In genomic region chr7:75981450-75982305, GRCh38 we compare ENCODE assay signal across 18 cellular contexts. TPM values are rescaled to one million over a fixed set of nuclear protein-coding genes. Genes with fewer than 3 reads are reported as not detected.
DNase-seq lines count a peak whose midpoint lies in the region; ATAC-seq, FAIRE-seq and TF ChIP-seq lines count a peak whose summit lies in the region.
"Had no signal": no experiment of that assay in that cellular context is flagged by ENCODE, and none has a peak within 500 bp of the region (broad histone marks: within the 10 kb centered on the region; RNA-seq: fewer than 3 reads in every experiment).

No MANE protein-coding gene starts in this region.

- H4K5ac ChIP-seq in IMR-90 (ENCODE audit: low read depth, low read length) (no peak overlapping the region), H1 (ENCODE audit: insufficient read length, low read depth, low read length) (no peak overlapping the region), mesendoderm (ENCODE audit: low read length) (no peak overlapping the region)

- no peak overlapping the region for H3K9ac ChIP-seq in IMR-90 (ENCODE audit: low read depth, low read length)
- H3K9ac ChIP-seq in H1 (replicated peaks in 1 of 4; ENCODE audit: extremely low read depth in 1 of 4, low read depth in 3 of 4, low read length in 3 of 4): no peak overlapping the region; a peak in 1 of 7 replicates
- H3K9ac ChIP-seq in endodermal cell (ENCODE audit: extremely low read depth, low read length, poor library complexity, severe bottlenecking): no peak overlapping the region
- H3K9ac ChIP-seq in mesendoderm (ENCODE audit: low read length): no peak overlapping the region
- no peak overlapping the region for H3K9ac ChIP-seq in GM23248

- no peak overlapping the region for H2BK20ac ChIP-seq in IMR-90 (ENCODE audit: low read depth, low read length)
- H2BK20ac ChIP-seq in H1 (ENCODE audit: low read length): no peak overlapping the region

- intact Hi-C loops in Caco-2 (cut with micrococcal nuclease; ENCODE audit: unreplicated experiment): no loop called here
- intact Hi-C loops in IMR-90 (cut with micrococcal nuclease): no loop called here
- intact Hi-C loops in posterior vena cava (cut with DNase I): no loop called here

- H3K4me1 Mint-ChIP-seq in Caco-2 (ENCODE audit: low read depth, unreplicated experiment): no peaks in the 10 kb centered on the region
- H3K4me1 Mint-ChIP-seq in endodermal cell: no peaks in the 10 kb centered on the region
- H3K4me1 Mint-ChIP-seq: CD4-positive, CD25-positive, alpha-beta regulatory T cell; GM23338 had no signal

- no TSS peak for BruUV-seq in Caco-2 (replicated peaks; lab: Mats Ljungman, UMichigan)
- no TSS peak for BruUV-seq in IMR-90 (replicated peaks; lab: Mats Ljungman, UMichigan)

- no peaks in the 10 kb centered on the region for H3F3A ChIP-seq in GM23248 (ENCODE audit: insufficient read depth)

- no peak for TF ChIP-seq EP300 in H1 (IDR thresholded peaks at IDR 0.05; ENCODE audit: borderline replicate concordance in 1 of 2, low read depth in 2 of 2, low read length in 2 of 2)

- H3K23ac ChIP-seq in IMR-90 (ENCODE audit: low read depth, low read length) (no peak overlapping the region), H1 (ENCODE audit: insufficient read length) (no peak overlapping the region), mesendoderm (ENCODE audit: low read length) (no peak overlapping the region)

- H3K9me3 Mint-ChIP-seq in Caco-2 (ENCODE audit: unreplicated experiment) (no peaks in the 10 kb centered on the region), endodermal cell (no peaks in the 10 kb centered on the region)
- H3K9me3 Mint-ChIP-seq: CD4-positive, CD25-positive, alpha-beta regulatory T cell; GM23338 had no signal

- H3K56ac ChIP-seq in IMR-90 (ENCODE audit: extremely low read depth, insufficient read depth, low read length) (no peak overlapping the region), H1 (replicated peaks; ENCODE audit: insufficient read length, low read depth, low read length) (peak overlapping the region; percentile 25), mesendoderm (ENCODE audit: low read length) (no peak overlapping the region)

- 91% methylated on average over 24 of the region's 38 CpGs; no CpG with 5 or more reads in 1 of the 2 experiments for WGBS in IMR-90 (ENCODE audit: extremely low coverage in 2 of 2, insufficient read length in 1 of 2), 2 experiments
- 88% methylated on average over 34 of the region's 38 CpGs; no CpG with 5 or more reads in 1 of the 2 experiments for WGBS in H1 (ENCODE audit: extremely low coverage in 1 of 2, insufficient coverage in 1 of 2, insufficient read length in 1 of 2, insufficient replicate concordance in 2 of 2, low coverage in 1 of 2, low lambda C conversion rate in 2 of 2, missing lambda C conversion rate in 1 of 2), 2 experiments
- 90% methylated on average over 26 to 38 of the region's 38 CpGs for WGBS in endodermal cell (ENCODE audit: insufficient coverage in 1 of 2, insufficient read length in 1 of 2), 2 experiments
- no CpG with 5 or more reads among the region's 38 CpGs for WGBS in mesendoderm (ENCODE audit: extremely low coverage, insufficient coverage, low lambda C conversion rate)
- WGBS in GM23248 (ENCODE audit: low coverage in 1 of 2, low lambda C conversion rate in 2 of 2, missing lambda C conversion rate in 2 of 2), 2 experiments: 85% methylated on average over 36 to 38 of the region's 38 CpGs

- no peak for TF ChIP-seq RAD21 in IMR-90 (IDR thresholded peaks at IDR 0.05; ENCODE audit: low read length)
- TF ChIP-seq RAD21 in H1 (IDR thresholded peaks at IDR 0.05 in 1 of 2, conservative IDR thresholded peaks at IDR 0.05 in 1 of 2; ENCODE audit: low read depth in 2 of 2, low read length in 2 of 2): no peak

- no peak overlapping the region for H2BK15ac ChIP-seq in IMR-90 (ENCODE audit: low read depth, low read length)
- H2BK15ac ChIP-seq in H1 (ENCODE audit: low read length): no peak overlapping the region
- no peak overlapping the region for H2BK15ac ChIP-seq in mesendoderm (replicated peaks; ENCODE audit: low read depth)

- no peak overlapping the region for H2BK12ac ChIP-seq in H1 (ENCODE audit: low read depth, low read length)

- no peaks in the 10 kb centered on the region for H3K9me1 ChIP-seq in IMR-90 (ENCODE audit: insufficient read depth, low read length)

- H4K8ac ChIP-seq in IMR-90 (ENCODE audit: low read depth in 2 of 2, low read length in 2 of 2) (no peak overlapping the region), H1 (ENCODE audit: extremely low read depth, insufficient read depth, low read length) (no peak overlapping the region), mesendoderm (ENCODE audit: low read depth, low read length) (no peak overlapping the region)

- POLR2A ChIA-PET in Caco-2 (lab: Charles Lee) (no interaction called here), IMR-90 (lab: Charles Lee; ENCODE audit: unreplicated experiment) (no interaction called here), H1 (lab: Charles Lee; ENCODE audit: partially characterized antibody) (interaction anchor here (0.5 to 1.5 kb wide), 3 partner anchors 8 to 180 kb away, joined by 3 read pairs; no protein-coding TSS in a partner anchor)

- no peak overlapping the region for H3K27ac Mint-ChIP-seq in Caco-2 (ENCODE audit: unreplicated experiment)
- no peak overlapping the region for H3K27ac Mint-ChIP-seq in endodermal cell
- H3K27ac Mint-ChIP-seq: CD4-positive, CD25-positive, alpha-beta regulatory T cell; GM23338 had no signal

- H3K23me2 ChIP-seq in H1 (ENCODE audit: low read depth, low read length): no peaks in the 10 kb centered on the region

- H3K79me2 ChIP-seq in H1 (ENCODE audit: control insufficient read depth in 1 of 2, insufficient read depth in 2 of 2, low read length in 2 of 2) (no peaks in the 10 kb centered on the region), mesendoderm (ENCODE audit: control insufficient read depth, insufficient read depth, low read length) (no peaks in the 10 kb centered on the region), GM23248 (ENCODE audit: insufficient read depth) (no peaks in the 10 kb centered on the region)

- H3K4me1 ChIP-seq in Caco-2 (0 out of 2 replicates have a peak, but pooled peaks cover 5% of the 10 kb centered on the region), IMR-90 (ENCODE audit: control insufficient read depth, insufficient read depth, low read length) (no peaks in the 10 kb centered on the region), H1 (replicated peaks in 1 of 4; ENCODE audit: control insufficient read depth in 3 of 4, insufficient read depth in 4 of 4, low read length in 3 of 4) (no peaks in the 10 kb centered on the region), endodermal cell (ENCODE audit: control insufficient read depth, insufficient read depth, low read length) (no peaks in the 10 kb centered on the region), mesendoderm (ENCODE audit: control insufficient read depth, low read depth, low read length) (no peaks in the 10 kb centered on the region), GM23248 (ENCODE audit: insufficient read depth) (no peaks in the 10 kb centered on the region)

- no peak for TF ChIP-seq POLR2A in IMR-90 (IDR thresholded peaks at IDR 0.05; ENCODE audit: low read depth, low read length)
- no peak for TF ChIP-seq POLR2A in H1 (IDR thresholded peaks at IDR 0.05; ENCODE audit: control extremely low read depth in 1 of 2, low read depth in 2 of 2, low read length in 2 of 2)

- H3K36me3 ChIP-seq in Caco-2 (ENCODE audit: control insufficient read depth, insufficient read depth, low read length): peaks cover 2% of the 10 kb centered on the region
- H3K36me3 ChIP-seq in IMR-90 (ENCODE audit: control insufficient read depth, insufficient read depth, low read length): peaks cover 64% of the 10 kb centered on the region
- H3K36me3 ChIP-seq in H1 (ENCODE audit: control insufficient read depth in 2 of 4, insufficient read depth in 4 of 4, low read length in 3 of 4): peaks cover 9 to 63% (median 33%) of the 10 kb centered on the region in 4 experiments
- peaks cover 9% of the 10 kb centered on the region for H3K36me3 ChIP-seq in endodermal cell (ENCODE audit: control insufficient read depth, insufficient read depth, low read length)
- peaks cover 8% of the 10 kb centered on the region for H3K36me3 ChIP-seq in mesendoderm (ENCODE audit: control insufficient read depth, insufficient read depth, low read length)
- H3K36me3 ChIP-seq in GM23248 (ENCODE audit: low read depth): no peaks in the 10 kb centered on the region
- H3K36me3 ChIP-seq: MG63 had no signal

- CTCF ChIA-PET in Caco-2 (lab: Charles Lee): no interaction called here
- CTCF ChIA-PET in IMR-90 (lab: Yijun Ruan, JAX): no interaction called here
- CTCF ChIA-PET in H1 (lab: Charles Lee; ENCODE audit: partially characterized antibody): interaction anchor here (0.9 to 1.6 kb wide), 3 partner anchors 9 to 115 kb away, joined by 3 to 7 read pairs (median 5); no protein-coding TSS in a partner anchor

- H3K27me3 Mint-ChIP-seq in Caco-2 (ENCODE audit: insufficient read depth, unreplicated experiment) (no peaks in the 10 kb centered on the region), endodermal cell (ENCODE audit: insufficient read depth) (no peaks in the 10 kb centered on the region)
- H3K27me3 Mint-ChIP-seq: CD4-positive, CD25-positive, alpha-beta regulatory T cell had no signal

- ATAC-seq in IMR-90 (ENCODE audit: low read depth): no peak
- ATAC-seq: GM23338 had no signal

- H3K4ac ChIP-seq in IMR-90 (ENCODE audit: low read depth, low read length): no peak overlapping the region
- H3K4ac ChIP-seq in H1 (replicated peaks; ENCODE audit: insufficient read length, low read depth, low read length): no peak overlapping the region
- H3K4ac ChIP-seq in mesendoderm (ENCODE audit: low read depth, low read length): no peak overlapping the region

- no peaks in the 10 kb centered on the region for H3K9me2 ChIP-seq in GM23248 (ENCODE audit: insufficient read depth)

- H3K4me2 ChIP-seq in IMR-90 (ENCODE audit: low read depth, low read length) (no peak overlapping the region), H1 (ENCODE audit: insufficient read depth in 1 of 2, low read depth in 2 of 2, low read length in 2 of 2) (no peak overlapping the region), mesendoderm (ENCODE audit: low read length) (no peak overlapping the region), GM23248 (ENCODE audit: unreplicated experiment) (no peak overlapping the region)
- H3K4me2 ChIP-seq: GM23338 had no signal

- no peak overlapping the region for H3K18ac ChIP-seq in IMR-90 (ENCODE audit: low read depth, low read length)
- no peak overlapping the region for H3K18ac ChIP-seq in H1 (ENCODE audit: extremely low read depth, low read length)
- no peak overlapping the region for H3K18ac ChIP-seq in mesendoderm (ENCODE audit: low read length)

- H3K14ac ChIP-seq in IMR-90 (replicated peaks; ENCODE audit: low read depth, low read length) (no peak overlapping the region), H1 (ENCODE audit: insufficient read length) (no peak overlapping the region)

- no peak for FAIRE-seq in H1 (lab: Jason Lieb, UNC)

- H2AFZ ChIP-seq in IMR-90 (replicated peaks; ENCODE audit: low read length, poor library complexity) (no peak overlapping the region), H1 (ENCODE audit: low read length) (no peak overlapping the region), GM23248 (no peak overlapping the region)
- H2AFZ ChIP-seq: GM23338 had no signal

- DNase-seq in Caco-2 (no peak), IMR-90 (no peak), H1 (ENCODE audit: low read depth in 1 of 2, low spot score in 2 of 2) (no peak), posterior vena cava (ENCODE audit: low spot score) (peak; percentile 75), endodermal cell (no peak), mesendoderm (no peak), GM23248 (no peak)
- DNase-seq: ACHN; CD4-positive, CD25-positive, alpha-beta regulatory T cell; GF-D8; MG63; NCI-H1105; NCI-H187; NCI-H2171; NCI-H446 treated with DMSO at 0.1 percent for 48 hours; NCI-H774; SHP77 had no signal

- peak overlapping the region; percentile 78 for H2AK9ac ChIP-seq in IMR-90 (replicated peaks; ENCODE audit: low read depth, low read length, poor library complexity)

- H3K4me3 Mint-ChIP-seq in Caco-2 (ENCODE audit: unreplicated experiment) (peak overlapping the region; percentile 11), endodermal cell (no peak overlapping the region)
- H3K4me3 Mint-ChIP-seq: CD4-positive, CD25-positive, alpha-beta regulatory T cell; GM23338 had no signal

- no peaks in the 10 kb centered on the region; the same call in 1 of the 2 replicates for H4K20me1 ChIP-seq in IMR-90 (ENCODE audit: insufficient read depth, low read length)
- H4K20me1 ChIP-seq in H1 (replicated peaks in 1 of 2; ENCODE audit: control insufficient read depth in 1 of 2, insufficient read depth in 2 of 2, low read length in 2 of 2): peaks cover 0 to 9% of the 10 kb centered on the region in 2 experiments
- no peaks in the 10 kb centered on the region for H4K20me1 ChIP-seq in GM23248 (ENCODE audit: insufficient read depth)

- no peak overlapping the region for H2BK5ac ChIP-seq in IMR-90 (ENCODE audit: low read depth, low read length, poor library complexity, severe bottlenecking)
- no peak overlapping the region for H2BK5ac ChIP-seq in H1 (ENCODE audit: low read depth, low read length)
- no peak overlapping the region for H2BK5ac ChIP-seq in mesendoderm (ENCODE audit: low read length)

- H3K27me3 ChIP-seq in Caco-2 (replicated peaks; ENCODE audit: control insufficient read depth, insufficient read depth, low read length) (no peaks in the 10 kb centered on the region), IMR-90 (ENCODE audit: control insufficient read depth, insufficient read depth, low read length) (no peaks in the 10 kb centered on the region), H1 (replicated peaks in 1 of 4; ENCODE audit: control insufficient read depth in 3 of 4, extremely low read depth in 1 of 4, insufficient read depth in 3 of 4, low read length in 3 of 4) (no peaks in the 10 kb centered on the region), endodermal cell (ENCODE audit: control insufficient read depth, insufficient read depth, low read length, poor library complexity, severe bottlenecking) (no peaks in the 10 kb centered on the region), mesendoderm (ENCODE audit: insufficient read depth, low read length, poor library complexity) (no peaks in the 10 kb centered on the region), GM23248 (replicated peaks; ENCODE audit: insufficient read depth) (no peaks in the 10 kb centered on the region)
- H3K27me3 ChIP-seq: MG63 had no signal

- no peak for TF ChIP-seq CTCF in Caco-2 (IDR thresholded peaks at IDR 0.05; ENCODE audit: insufficient read depth in 1 of 2, low read depth in 1 of 2, low read length in 1 of 2, severe bottlenecking in 1 of 2, unreplicated experiment in 1 of 2)
- TF ChIP-seq CTCF in IMR-90 (conservative IDR thresholded peaks at IDR 0.05; ENCODE audit: low read depth, low read length): no peak
- no peak for TF ChIP-seq CTCF in H1 (IDR thresholded peaks at IDR 0.05; ENCODE audit: control extremely low read depth in 1 of 3, insufficient read depth in 1 of 3, low read depth in 1 of 3, low read length in 3 of 3)
- no peak for TF ChIP-seq CTCF in endodermal cell (conservative IDR thresholded peaks at IDR 0.05)

- H2AK5ac ChIP-seq in IMR-90 (ENCODE audit: low read depth, low read length) (no peak overlapping the region), H1 (ENCODE audit: low read depth, low read length) (no peak overlapping the region), mesendoderm (ENCODE audit: low read length) (no peak overlapping the region)

- in situ Hi-C loops in IMR-90 (cut with MboI; ENCODE audit: low sequenced_read_pairs): no loop called here
- in situ Hi-C loops in GM23248 (cut with MboI): no loop called here

- H3K27ac ChIP-seq in IMR-90 (ENCODE audit: insufficient read depth, low read length): no peak overlapping the region
- no peak overlapping the region for H3K27ac ChIP-seq in H1 (ENCODE audit: low read depth, low read length)
- no peak overlapping the region for H3K27ac ChIP-seq in endodermal cell (ENCODE audit: low read depth, low read length)
- no peak overlapping the region for H3K27ac ChIP-seq in mesendoderm (ENCODE audit: low read depth, low read length)
- no peak overlapping the region for H3K27ac ChIP-seq in GM23248

- H3K4me3 ChIP-seq in Caco-2 (ENCODE audit: low read depth, low read length): no peak overlapping the region
- no peak overlapping the region for H3K4me3 ChIP-seq in IMR-90 (ENCODE audit: insufficient read depth, low read depth, low read length)
- no peak overlapping the region for H3K4me3 ChIP-seq in H1 (ENCODE audit: extremely low read depth in 1 of 4, insufficient read depth in 2 of 4, low read depth in 3 of 4, low read length in 4 of 4)
- no peak overlapping the region for H3K4me3 ChIP-seq in endodermal cell (ENCODE audit: low read length)
- no peak overlapping the region for H3K4me3 ChIP-seq in mesendoderm (ENCODE audit: low read length)
- H3K4me3 ChIP-seq in GM23248: no peak overlapping the region
- H3K4me3 ChIP-seq: GM23338, MG63 had no signal

- H3K9me3 ChIP-seq in Caco-2: no peaks in the 10 kb centered on the region
- H3K9me3 ChIP-seq in IMR-90 (ENCODE audit: control insufficient read depth, insufficient read depth, low read length): no peaks in the 10 kb centered on the region
- H3K9me3 ChIP-seq in H1 (ENCODE audit: insufficient read depth in 2 of 2, low read depth in 1 of 2, low read length in 1 of 2): no peaks in the 10 kb centered on the region
- H3K9me3 ChIP-seq in endodermal cell (ENCODE audit: control insufficient read depth, low read length): no peaks in the 10 kb centered on the region
- H3K9me3 ChIP-seq in GM23248 (ENCODE audit: low read depth): no peaks in the 10 kb centered on the region
- H3K9me3 ChIP-seq: MG63 had no signal

- dilution Hi-C loops in IMR-90 (cut with HindIII; ENCODE audit: low sequenced_read_pairs, unreplicated experiment): no loop called here

- no peaks in the 10 kb centered on the region for H3K79me1 ChIP-seq in IMR-90 (ENCODE audit: low read depth in 1 of 2, low read length in 2 of 2)
- no peaks in the 10 kb centered on the region for H3K79me1 ChIP-seq in H1 (ENCODE audit: low read depth, low read length)
- no peaks in the 10 kb centered on the region for H3K79me1 ChIP-seq in mesendoderm (ENCODE audit: low read length)

- H2BK120ac ChIP-seq in IMR-90 (ENCODE audit: low read depth, low read length): no peak overlapping the region
- no peak overlapping the region for H2BK120ac ChIP-seq in H1 (replicated peaks; ENCODE audit: low read depth, low read length)
- no peak overlapping the region for H2BK120ac ChIP-seq in mesendoderm (ENCODE audit: low read depth, low read length)

- no peak overlapping the region for H4K91ac ChIP-seq in IMR-90 (ENCODE audit: insufficient read depth, low read depth, low read length)
- no peak overlapping the region for H4K91ac ChIP-seq in H1 (replicated peaks; ENCODE audit: insufficient read length, low read length)

- H3K36me3 Mint-ChIP-seq in Caco-2 (ENCODE audit: insufficient read depth, unreplicated experiment): peaks cover 70% of the 10 kb centered on the region
- H3K36me3 Mint-ChIP-seq in endodermal cell (ENCODE audit: low read depth): peaks cover 20% of the 10 kb centered on the region

RNA-seq across cellular contexts. Expression of gene TMEM120A, which starts 12.7 kb away (rescaled TPM):
- 65.4 and 71.1 TPM in 2 replicates for total RNA-seq in Caco-2 (2022)
- 23.1 and 32.1 TPM in 2 replicates for total RNA-seq in IMR-90 (2012; rRNA removed)
- polyA plus RNA-seq in IMR-90 (2012; rRNA removed): 33.8 and 39.3 TPM in 2 replicates
- polyA plus RNA-seq in IMR-90 (2012; cell fraction: cytosol; rRNA removed): 13.7 and 39.5 TPM in 2 replicates
- 76.5 and 138 TPM in 2 replicates for polyA plus RNA-seq in IMR-90 (2012; cell fraction: nucleus; rRNA removed; ENCODE audit: low replicate concordance)
- total RNA-seq in H1 (2021; fragmentation: NEBNext Ultra II Directional; extraction: Animal tissue kit (Norgen Biotek cat#: 25700)): 15.6 and 21.2 TPM in 2 replicates
- 48.8 and 49.9 TPM in 2 replicates for polyA plus RNA-seq in H1 (2011; rRNA removed)
- polyA plus RNA-seq in H1 (2011; cell fraction: cytosol; rRNA removed): 39.3 TPM
- 61.7 TPM for polyA plus RNA-seq in H1 (2011; cell fraction: nucleus; rRNA removed)
- polyA plus RNA-seq in H1 (2012, experiment 1 of 2): 22.0 to 30.6 TPM (median 26.8 TPM) in 4 replicates
- polyA plus RNA-seq in H1 (2012, experiment 2 of 2): 35.9 TPM
- polyA plus RNA-seq in H1 (2013, experiment 1 of 2): 22.2 TPM
- 24.9 TPM for polyA plus RNA-seq in H1 (2013, experiment 2 of 2)
- 73.1 and 86.8 TPM in 2 replicates for polyA minus RNA-seq in H1 (2011; rRNA and poly(A)+ RNA removed)
- 11.7 TPM for polyA minus RNA-seq in H1 (2011; cell fraction: cytosol; rRNA and poly(A)+ RNA removed)
- polyA minus RNA-seq in H1 (2011; cell fraction: nucleus; rRNA and poly(A)+ RNA removed): 20.8 TPM
- 10 to 100 TPM; 54.2 to 55.3 TPM for total RNA-seq in posterior vena cava
- 10 to 100 TPM; 18.8 to 19.1 TPM for total RNA-seq in endodermal cell
- 28.4 TPM for polyA plus RNA-seq in endodermal cell (2013, experiment 1 of 2)
- 30.6 TPM for polyA plus RNA-seq in endodermal cell (2013, experiment 2 of 2)
- polyA plus RNA-seq in mesendoderm (2013, experiment 1 of 2): 8.8 TPM
- 10.0 TPM for polyA plus RNA-seq in mesendoderm (2013, experiment 2 of 2)
- 8.2 and 25.1 TPM in 2 replicates for total RNA-seq in GM23248 (2014; rRNA removed; shearing (Covaris generic))
- 46.9 and 47.1 TPM in 2 replicates for polyA plus RNA-seq in GM23248 (2016; fragmentation: Nextera tagmentation; extraction: Ambion mirVana)
